8 cellular contexts compared by ENCODE assay signal in the genomic region with DNA sequence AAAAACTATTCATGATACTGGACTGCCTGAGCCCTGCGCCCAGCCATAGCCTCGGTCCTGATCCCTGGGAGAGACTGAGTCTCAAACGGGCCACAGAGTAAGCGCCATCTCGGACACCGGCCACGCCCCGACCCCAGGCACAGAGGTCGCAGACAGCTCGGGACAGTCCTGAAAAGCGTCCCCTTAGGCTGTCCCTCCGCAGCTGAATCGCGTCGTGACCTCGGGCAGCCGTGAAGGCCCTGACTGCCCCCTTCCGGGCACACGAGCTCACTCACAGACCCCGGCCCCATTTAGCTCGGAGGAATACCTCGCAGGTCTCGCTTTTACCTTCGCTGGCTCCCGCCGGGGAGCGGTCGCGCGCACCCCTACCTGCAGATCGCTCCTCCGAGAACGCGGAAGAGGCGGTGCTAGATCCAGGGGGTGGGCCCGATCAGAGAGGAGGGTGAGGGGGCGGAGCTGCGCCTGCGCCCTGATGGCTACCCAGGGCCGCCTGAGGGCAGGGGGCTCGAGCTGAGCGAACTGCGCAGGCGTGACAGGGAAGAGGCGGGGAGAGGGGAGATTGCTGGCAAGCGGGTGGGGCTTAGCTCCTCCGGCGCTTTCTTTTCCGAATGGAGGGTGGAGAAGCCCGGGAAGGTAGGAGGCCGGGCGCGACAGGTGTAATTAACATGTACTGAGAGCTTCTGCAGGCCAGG.
DNase-seq lines count a peak whose midpoint lies in the region; ATAC-seq lines count a peak whose summit lies in the region.

A gene (minus strand): TSS at position 411 of the 692 bp plus-strand sequence. CDS start 20,941 bp downstream, outside the sequence.

- DNase-seq in Ammon's horn (ENCODE audit: low spot score) = peak; percentile 96
- DNase-seq in NCI-H524 treated with DMSO at 0.1 percent for 48 hours (lab: John Stamatoyannopoulos, UW) = peak; percentile 53
- DNase-seq in activated CD4-positive, alpha-beta T cell treated with anti-CD3 and anti-CD28 coated beads for 4 hours = peak; percentile 98
- peak; percentile 96 for DNase-seq in kidney glomerular epithelial cell (lab: John Stamatoyannopoulos, UW)
- peak; percentile 97 to 98 for DNase-seq in stimulated activated CD4-positive, alpha-beta T cell treated with anti-CD3 and anti-CD28 coated beads, Interleukin-1b, Interleukin-23, amount 100 ng/mL, for 1 hour (ENCODE audit: low read depth in 2 of 2)

- ATAC-seq in GM19043 (IDR thresholded peaks at IDR 0.05; ENCODE audit: low read depth, unreplicated experiment) (peak; percentile 93), HG03378 (IDR thresholded peaks at IDR 0.05; ENCODE audit: unreplicated experiment) (peak; percentile 88)

- H3K27ac ChIP-seq in cingulate gyrus (ENCODE audit: low read depth, low read length) = peak within 1 kb of the TSS; percentile 73

Comparison
In these comparisons a context has a peak if more than half of its experiments do, and no peak if none do; other contexts are left out.
1. Peak in every context shown above with its lines: DNase-seq, ATAC-seq and H3K27ac ChIP-seq.